ENCODE assay signal across 14 cellular contexts in the genomic region with DNA sequence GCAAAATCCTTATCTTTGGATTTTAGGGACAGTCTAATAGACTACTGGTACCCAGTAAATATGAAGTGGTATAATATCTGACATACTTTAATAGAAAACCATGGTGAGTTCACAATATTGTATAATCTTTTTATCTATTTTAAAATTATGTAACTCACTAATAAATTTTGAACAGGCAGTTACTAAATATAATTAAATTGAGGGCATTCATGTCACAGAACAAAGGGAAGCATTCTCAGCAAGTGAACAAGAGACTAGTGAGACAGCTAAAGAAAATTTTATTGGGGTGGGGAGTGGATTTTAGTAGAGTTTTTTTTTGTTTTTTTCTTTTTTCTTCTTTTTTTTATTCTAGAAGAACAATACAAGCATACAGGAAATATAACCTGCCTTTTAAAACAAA. TPM values are rescaled to one million over a fixed set of nuclear protein-coding genes. Genes with fewer than 3 reads are reported as not detected.
DNase-seq lines count a peak whose midpoint lies in the region; ATAC-seq and TF ChIP-seq lines count a peak whose summit lies in the region.
"Had no signal": no experiment of that assay in that cellular context is flagged by ENCODE, and none has a peak within 500 bp of the region (broad histone marks: within the 10 kb centered on the region; RNA-seq: fewer than 3 reads in every experiment).

No MANE protein-coding gene starts in this region.

- no peaks in the 10 kb centered on the region for H3K9me3 ChIP-seq in heart left ventricle
- H3K9me3 ChIP-seq: BE2C, Caco-2 had no signal

- peaks cover 0 to 34% (median 6%) of the 10 kb centered on the region in 9 donors for H3K36me3 ChIP-seq in heart left ventricle
- H3K36me3 ChIP-seq: BE2C had no signal

- ATAC-seq in HG03097 (IDR thresholded peaks at IDR 0.05; ENCODE audit: low FRiP score, unreplicated experiment) = no peak
- no peak for ATAC-seq in heart left ventricle
- ATAC-seq: HepG2 had no signal

- no peak for TF ChIP-seq CTCF in heart left ventricle (IDR thresholded peaks at IDR 0.05)

- peak overlapping the region; percentile 27 for H3K27ac ChIP-seq in substantia nigra (ENCODE audit: low read depth, low read length, poor library complexity, severe bottlenecking)
- no peak overlapping the region for H3K27ac ChIP-seq in heart left ventricle

- no peak for TF ChIP-seq POLR2A in heart left ventricle (IDR thresholded peaks at IDR 0.05)

- intact Hi-C loops in heart left ventricle (cut with DNase I) = no loop called here

- no peaks in the 10 kb centered on the region for H3K27me3 ChIP-seq in heart left ventricle
- H3K27me3 ChIP-seq: BE2C had no signal

- peak; percentile 24 for DNase-seq in foreskin melanocyte
- DNase-seq in medulla oblongata (ENCODE audit: extremely low spot score) = peak; percentile 13
- DNase-seq in substantia nigra (lab: John Stamatoyannopoulos, UW) = no peak
- no peak for DNase-seq in heart left ventricle
- DNase-seq in MV-4-11 (lab: John Stamatoyannopoulos, UW) = no peak
- DNase-seq: ACHN; BE2C; C1 segment of cervical spinal cord; Caco-2; CD4-positive, CD25-positive, alpha-beta regulatory T cell; CD8-positive, alpha-beta memory T cell; H9 had no signal

- no peak overlapping the region for H3K4me3 ChIP-seq in heart left ventricle

- no peaks in the 10 kb centered on the region for H3K4me1 ChIP-seq in heart left ventricle
- H3K4me1 ChIP-seq: BE2C, Caco-2 had no signal

RNA-seq across cellular contexts. Expression of a gene that starts 55.0 kb away (rescaled TPM):
- 10 to 100 TPM; 11.2 to 18.0 (median 17.1) TPM for total RNA-seq in heart left ventricle
- 10 to 100 TPM in 1 of 2 donors, 1 to 10 TPM in 1; 4.5 to 14.8 TPM for polyA plus RNA-seq in heart left ventricle

RNA-seq across cellular contexts. Expression of a gene that starts 55.1 kb away (rescaled TPM):
- total RNA-seq in heart left ventricle = 1 to 10 TPM in 1 of 9 donors, under 1 TPM in 2, not detected in 6; 0.07 to 1.0 (median 0.16) TPM
- polyA plus RNA-seq in heart left ventricle = under 1 TPM in 1 of 2 donors, not detected in 1; 0.08 TPM
- total RNA-seq: Caco-2; CD4-positive, CD25-positive, alpha-beta regulatory T cell had no signal
- polyA plus RNA-seq: CD4-positive, CD25-positive, alpha-beta regulatory T cell; CD8-positive, alpha-beta memory T cell had no signal

Comparison
In these comparisons a context has a peak if more than half of its experiments do, and no peak if none do; other contexts are left out.
1. DNase-seq: peak in foreskin melanocyte (single experiment) and medulla oblongata (single experiment); none in substantia nigra (0 of 49), heart left ventricle (0 of 5) and MV-4-11 (single experiment).